ENCODE assay signal across 27 cellular contexts in the genomic region with DNA sequence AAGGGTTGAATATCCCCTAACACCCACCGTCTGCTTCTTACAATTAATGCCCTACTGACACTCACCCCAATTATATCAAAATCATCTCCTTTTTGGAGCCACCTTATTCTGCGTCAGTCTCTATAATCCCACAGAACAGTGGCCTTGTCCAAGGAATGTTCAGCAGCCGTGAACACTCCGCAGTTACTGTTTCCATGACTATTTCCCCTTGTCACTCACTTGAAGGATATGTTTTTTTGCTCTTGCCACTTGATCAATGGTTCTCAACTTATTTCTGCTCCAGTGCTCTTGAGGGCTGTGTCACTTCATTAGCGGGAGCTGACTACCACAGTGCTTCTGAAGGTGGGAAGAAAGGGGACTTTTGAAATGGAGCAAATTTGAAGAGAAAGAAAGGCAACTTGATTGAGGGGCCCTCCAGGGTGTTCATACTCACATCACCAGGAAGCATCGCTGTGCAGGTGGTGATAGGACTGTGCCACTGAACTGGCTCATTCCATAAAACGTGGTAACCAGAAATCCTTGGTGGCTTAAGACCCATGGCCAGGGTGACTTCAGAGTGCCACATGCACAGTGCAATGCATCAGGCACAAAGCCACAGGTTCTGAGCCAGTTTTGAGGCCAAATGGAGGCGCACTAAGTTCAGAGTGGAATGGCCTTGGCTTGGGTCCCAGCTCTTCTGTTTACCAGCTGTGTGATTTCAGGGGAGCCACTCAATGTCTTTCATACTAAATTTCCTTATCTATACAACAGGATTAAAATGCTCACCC.
A peak's percentile ranks its signal among the peaks of the same experiment; 100 is the strongest.
DNase-seq lines count a peak whose midpoint lies in the region; ATAC-seq and TF ChIP-seq lines count a peak whose summit lies in the region.
"Had no signal": no experiment of that assay in that cellular context is flagged by ENCODE, and none has a peak within 500 bp of the region (broad histone marks: within the 10 kb centered on the region; RNA-seq: fewer than 3 reads in every experiment).

No MANE protein-coding gene starts in this region.

- 77 to 86% (median 81%) methylated on average over 8 of the region's 8 CpGs for WGBS in heart left ventricle, 4 donors

- TF ChIP-seq CTCF in heart left ventricle (IDR thresholded peaks at IDR 0.05) = no peak
- no peak for TF ChIP-seq CTCF in right atrium auricular region (IDR thresholded peaks at IDR 0.05)

- intact Hi-C loops in heart left ventricle (cut with DNase I) = no loop called here

- no peak overlapping the region for H3K4me3 ChIP-seq in heart left ventricle
- no peak overlapping the region for H3K4me3 ChIP-seq in right atrium auricular region
- H3K4me3 ChIP-seq: cardiac muscle cell, esophagus muscularis mucosa, K562, MG63, smooth muscle cell, transverse colon had no signal

- H3K27me3 ChIP-seq in heart left ventricle = no peaks in the 10 kb centered on the region
- no peaks in the 10 kb centered on the region for H3K27me3 ChIP-seq in right atrium auricular region
- H3K27me3 ChIP-seq: cardiac muscle cell, esophagus muscularis mucosa, MG63, transverse colon had no signal

- ATAC-seq in heart left ventricle = peak; percentile 64 to 82 (median 72)
- ATAC-seq: activated CD8-positive, alpha-beta memory T cell treated with anti-CD3 and anti-CD28 coated beads, Interleukin-2, amount 10 ng/mL, durations not matched to agents 7 days and 5 days; K562; naive thymus-derived CD4-positive, alpha-beta T cell had no signal

- H3K4me1 ChIP-seq in heart left ventricle = peaks cover 0 to 25% (median 7%) of the 10 kb centered on the region in 12 donors
- H3K4me1 ChIP-seq in right atrium auricular region = peaks cover 0 to 6% of the 10 kb centered on the region in 2 donors
- H3K4me1 ChIP-seq: transverse colon had no signal

- H3K27ac ChIP-seq in heart left ventricle (no peak overlapping the region), right atrium auricular region (no peak overlapping the region)
- H3K27ac ChIP-seq: cardiac muscle cell, esophagus muscularis mucosa, transverse colon had no signal

- H3K9me3 ChIP-seq in heart left ventricle (no peaks in the 10 kb centered on the region), right atrium auricular region (no peaks in the 10 kb centered on the region)
- H3K9me3 ChIP-seq: esophagus muscularis mucosa, MG63, transverse colon had no signal

- DNase-seq in heart left ventricle = peak in 4 of 5 donors; percentile 22 to 55 (median 30)
- no peak for DNase-seq in right atrium auricular region (ENCODE audit: low spot score)
- DNase-seq in astrocyte of the hippocampus (ENCODE audit: low read depth, low spot score) = peak; percentile 41
- peak; percentile 5 for DNase-seq in medulla oblongata (ENCODE audit: extremely low spot score)
- no peak for DNase-seq in effector CD8-positive, alpha-beta T cell (lab: John Stamatoyannopoulos, UW)
- no peak for DNase-seq in stimulated activated naive CD4-positive, alpha-beta T cell treated with Interleukin-2 at 50 U/mL for 16 hours (lab: John Stamatoyannopoulos, UW)
- no peak for DNase-seq in NCI-H2227 (lab: John Stamatoyannopoulos, UW; ENCODE audit: unreplicated experiment)
- DNase-seq: activated CD4-positive, CD25-positive, alpha-beta regulatory T cell; activated CD8-positive, alpha-beta memory T cell treated with anti-CD3 and anti-CD28 coated beads, Interleukin-2, amount 10 ng/mL, durations not matched to agents 7 days and 5 days; activated naive CD4-positive, alpha-beta T cell treated with anti-CD3 and anti-CD28 coated beads for 36 hours; amygdala; C1 segment of cervical spinal cord; foreskin melanocyte; H9; MG63; naive thymus-derived CD4-positive, alpha-beta T cell; NCI-H1694; NCI-H2227 treated with DMSO at 0.1 percent for 48 hours; NCI-H82; RPMI8226; stimulated activated CD4-positive, alpha-beta T cell treated with anti-CD3 and anti-CD28 coated beads, Interleukin-2, amount 100 ng/mL, for 24 hours; T-helper 1 cell; transverse colon had no signal

- no peak for TF ChIP-seq POLR2A in heart left ventricle (IDR thresholded peaks at IDR 0.05)

- H3K36me3 ChIP-seq in heart left ventricle = peaks cover 0 to 9% (median 0%) of the 10 kb centered on the region in 9 donors
- H3K36me3 ChIP-seq in right atrium auricular region = no peaks in the 10 kb centered on the region
- H3K36me3 ChIP-seq: cardiac muscle cell, MG63, transverse colon had no signal

Comparison
In these comparisons a context has a peak if more than half of its experiments do, and no peak if none do; other contexts are left out.
1. DNase-seq: peak in heart left ventricle (4 of 5), astrocyte of the hippocampus (single experiment) and medulla oblongata (single experiment); none in right atrium auricular region (single experiment), effector CD8-positive, alpha-beta T cell (single experiment), stimulated activated naive CD4-positive, alpha-beta T cell treated with Interleukin-2 at 50 U/mL for 16 hours (single experiment) and NCI-H2227 (single experiment).